Comparison of ENCODE assay signal across 1 cellular context in genomic region chr12:50924439-50925341, GRCh38.
TF ChIP-seq lines count a peak whose summit lies in the region.

No MANE protein-coding gene starts in this region.

TF ChIP-seq in HepG2, 621 proteins besides CTCF, POLR2A, EP300 and RAD21 (continued from another document and continues in another):
- TF ChIP-seq, protein P1, sequence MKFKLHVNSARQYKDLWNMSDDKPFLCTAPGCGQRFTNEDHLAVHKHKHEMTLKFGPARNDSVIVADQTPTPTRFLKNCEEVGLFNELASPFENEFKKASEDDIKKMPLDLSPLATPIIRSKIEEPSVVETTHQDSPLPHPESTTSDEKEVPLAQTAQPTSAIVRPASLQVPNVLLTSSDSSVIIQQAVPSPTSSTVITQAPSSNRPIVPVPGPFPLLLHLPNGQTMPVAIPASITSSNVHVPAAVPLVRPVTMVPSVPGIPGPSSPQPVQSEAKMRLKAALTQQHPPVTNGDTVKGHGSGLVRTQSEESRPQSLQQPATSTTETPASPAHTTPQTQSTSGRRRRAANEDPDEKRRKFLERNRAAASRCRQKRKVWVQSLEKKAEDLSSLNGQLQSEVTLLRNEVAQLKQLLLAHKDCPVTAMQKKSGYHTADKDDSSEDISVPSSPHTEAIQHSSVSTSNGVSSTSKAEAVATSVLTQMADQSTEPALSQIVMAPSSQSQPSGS (CRISPR knock-in tag; IDR thresholded peaks at IDR 0.05) = no peak
- TF ChIP-seq ZNF282 (IDR thresholded peaks at IDR 0.05; ENCODE audit: partially characterized antibody) = no peak
- no peak for TF ChIP-seq ZNF816 (CRISPR knock-in tag; IDR thresholded peaks at IDR 0.05; ENCODE audit: borderline replicate concordance)
- no peak for TF ChIP-seq ZEB1 (IDR thresholded peaks at IDR 0.05; ENCODE audit: insufficient replicate concordance, low read depth)
- no peak for TF ChIP-seq SRF (IDR thresholded peaks at IDR 0.05; ENCODE audit: low read depth, low read length)
- TF ChIP-seq, protein P2, sequence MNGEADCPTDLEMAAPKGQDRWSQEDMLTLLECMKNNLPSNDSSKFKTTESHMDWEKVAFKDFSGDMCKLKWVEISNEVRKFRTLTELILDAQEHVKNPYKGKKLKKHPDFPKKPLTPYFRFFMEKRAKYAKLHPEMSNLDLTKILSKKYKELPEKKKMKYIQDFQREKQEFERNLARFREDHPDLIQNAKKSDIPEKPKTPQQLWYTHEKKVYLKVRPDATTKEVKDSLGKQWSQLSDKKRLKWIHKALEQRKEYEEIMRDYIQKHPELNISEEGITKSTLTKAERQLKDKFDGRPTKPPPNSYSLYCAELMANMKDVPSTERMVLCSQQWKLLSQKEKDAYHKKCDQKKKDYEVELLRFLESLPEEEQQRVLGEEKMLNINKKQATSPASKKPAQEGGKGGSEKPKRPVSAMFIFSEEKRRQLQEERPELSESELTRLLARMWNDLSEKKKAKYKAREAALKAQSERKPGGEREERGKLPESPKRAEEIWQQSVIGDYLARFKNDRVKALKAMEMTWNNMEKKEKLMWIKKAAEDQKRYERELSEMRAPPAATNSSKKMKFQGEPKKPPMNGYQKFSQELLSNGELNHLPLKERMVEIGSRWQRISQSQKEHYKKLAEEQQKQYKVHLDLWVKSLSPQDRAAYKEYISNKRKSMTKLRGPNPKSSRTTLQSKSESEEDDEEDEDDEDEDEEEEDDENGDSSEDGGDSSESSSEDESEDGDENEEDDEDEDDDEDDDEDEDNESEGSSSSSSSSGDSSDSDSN (CRISPR knock-in tag; IDR thresholded peaks at IDR 0.05) = no peak
- no peak for TF ChIP-seq PRPF4 (IDR thresholded peaks at IDR 0.05; ENCODE audit: low read depth, low read length, poor library complexity, severe bottlenecking)
- no peak for TF ChIP-seq NCOA1 (CRISPR knock-in tag; IDR thresholded peaks at IDR 0.05)
- TF ChIP-seq ZFP91 (CRISPR knock-in tag; IDR thresholded peaks at IDR 0.05; ENCODE audit: borderline replicate concordance) = peak; percentile 90
- TF ChIP-seq GATAD2A (CRISPR knock-in tag; IDR thresholded peaks at IDR 0.05) = peak; percentile 20; the same call in 1 of the 2 replicates
- TF ChIP-seq ZBTB25 (CRISPR knock-in tag; IDR thresholded peaks at IDR 0.05) = peak; percentile 27; the same call in 1 of the 2 replicates
- TF ChIP-seq ZFX (CRISPR knock-in tag; IDR thresholded peaks at IDR 0.05; ENCODE audit: low read depth) = peak; percentile 27; the same call in 1 of the 2 replicates
- TF ChIP-seq KLF11 (CRISPR knock-in tag; IDR thresholded peaks at IDR 0.05) = 0 out of 2 replicates have a peak, but pooled peaks have one; percentile 60
- TF ChIP-seq, protein P3, sequence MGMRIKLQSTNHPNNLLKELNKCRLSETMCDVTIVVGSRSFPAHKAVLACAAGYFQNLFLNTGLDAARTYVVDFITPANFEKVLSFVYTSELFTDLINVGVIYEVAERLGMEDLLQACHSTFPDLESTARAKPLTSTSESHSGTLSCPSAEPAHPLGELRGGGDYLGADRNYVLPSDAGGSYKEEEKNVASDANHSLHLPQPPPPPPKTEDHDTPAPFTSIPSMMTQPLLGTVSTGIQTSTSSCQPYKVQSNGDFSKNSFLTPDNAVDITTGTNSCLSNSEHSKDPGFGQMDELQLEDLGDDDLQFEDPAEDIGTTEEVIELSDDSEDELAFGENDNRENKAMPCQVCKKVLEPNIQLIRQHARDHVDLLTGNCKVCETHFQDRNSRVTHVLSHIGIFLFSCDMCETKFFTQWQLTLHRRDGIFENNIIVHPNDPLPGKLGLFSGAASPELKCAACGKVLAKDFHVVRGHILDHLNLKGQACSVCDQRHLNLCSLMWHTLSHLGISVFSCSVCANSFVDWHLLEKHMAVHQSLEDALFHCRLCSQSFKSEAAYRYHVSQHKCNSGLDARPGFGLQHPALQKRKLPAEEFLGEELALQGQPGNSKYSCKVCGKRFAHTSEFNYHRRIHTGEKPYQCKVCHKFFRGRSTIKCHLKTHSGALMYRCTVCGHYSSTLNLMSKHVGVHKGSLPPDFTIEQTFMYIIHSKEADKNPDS (CRISPR knock-in tag; IDR thresholded peaks at IDR 0.05) = no peak
- no peak for TF ChIP-seq CBX1 (IDR thresholded peaks at IDR 0.05; ENCODE audit: low read depth)
- TF ChIP-seq RERE (CRISPR knock-in tag; IDR thresholded peaks at IDR 0.05; ENCODE audit: low read depth) = no peak
- 0 out of 2 replicates have a peak, but pooled peaks have one; percentile 9 for TF ChIP-seq PPARG (CRISPR knock-in tag; conservative IDR thresholded peaks at IDR 0.05)
- no peak for TF ChIP-seq PBX3 (CRISPR knock-in tag; IDR thresholded peaks at IDR 0.05; ENCODE audit: borderline replicate concordance)
- 0 out of 2 replicates have a peak, but pooled peaks have one; percentile 22 for TF ChIP-seq RBFOX2 (IDR thresholded peaks at IDR 0.05; ENCODE audit: low read depth, low read length)
- TF ChIP-seq ZNF263 (CRISPR knock-in tag; IDR thresholded peaks at IDR 0.05) = no peak
- TF ChIP-seq STAT5B (CRISPR knock-in tag; IDR thresholded peaks at IDR 0.05) = no peak
- TF ChIP-seq ZMAT3 (CRISPR knock-in tag; conservative IDR thresholded peaks at IDR 0.05) = no peak
- TF ChIP-seq, protein P4, sequence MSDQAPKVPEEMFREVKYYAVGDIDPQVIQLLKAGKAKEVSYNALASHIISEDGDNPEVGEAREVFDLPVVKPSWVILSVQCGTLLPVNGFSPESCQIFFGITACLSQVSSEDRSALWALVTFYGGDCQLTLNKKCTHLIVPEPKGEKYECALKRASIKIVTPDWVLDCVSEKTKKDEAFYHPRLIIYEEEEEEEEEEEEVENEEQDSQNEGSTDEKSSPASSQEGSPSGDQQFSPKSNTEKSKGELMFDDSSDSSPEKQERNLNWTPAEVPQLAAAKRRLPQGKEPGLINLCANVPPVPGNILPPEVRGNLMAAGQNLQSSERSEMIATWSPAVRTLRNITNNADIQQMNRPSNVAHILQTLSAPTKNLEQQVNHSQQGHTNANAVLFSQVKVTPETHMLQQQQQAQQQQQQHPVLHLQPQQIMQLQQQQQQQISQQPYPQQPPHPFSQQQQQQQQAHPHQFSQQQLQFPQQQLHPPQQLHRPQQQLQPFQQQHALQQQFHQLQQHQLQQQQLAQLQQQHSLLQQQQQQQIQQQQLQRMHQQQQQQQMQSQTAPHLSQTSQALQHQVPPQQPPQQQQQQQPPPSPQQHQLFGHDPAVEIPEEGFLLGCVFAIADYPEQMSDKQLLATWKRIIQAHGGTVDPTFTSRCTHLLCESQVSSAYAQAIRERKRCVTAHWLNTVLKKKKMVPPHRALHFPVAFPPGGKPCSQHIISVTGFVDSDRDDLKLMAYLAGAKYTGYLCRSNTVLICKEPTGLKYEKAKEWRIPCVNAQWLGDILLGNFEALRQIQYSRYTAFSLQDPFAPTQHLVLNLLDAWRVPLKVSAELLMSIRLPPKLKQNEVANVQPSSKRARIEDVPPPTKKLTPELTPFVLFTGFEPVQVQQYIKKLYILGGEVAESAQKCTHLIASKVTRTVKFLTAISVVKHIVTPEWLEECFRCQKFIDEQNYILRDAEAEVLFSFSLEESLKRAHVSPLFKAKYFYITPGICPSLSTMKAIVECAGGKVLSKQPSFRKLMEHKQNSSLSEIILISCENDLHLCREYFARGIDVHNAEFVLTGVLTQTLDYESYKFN (CRISPR knock-in tag; conservative IDR thresholded peaks at IDR 0.05) = peak; percentile 55
- TF ChIP-seq CBX2 (IDR thresholded peaks at IDR 0.05; ENCODE audit: low read depth, low read length) = no peak
- no peak for TF ChIP-seq CBX2 (CRISPR knock-in tag; IDR thresholded peaks at IDR 0.05; ENCODE audit: low read depth)
- TF ChIP-seq ZNF737 (CRISPR knock-in tag; IDR thresholded peaks at IDR 0.05; ENCODE audit: borderline replicate concordance) = no peak
- 0 out of 2 replicates have a peak, but pooled peaks have one; percentile 28 for TF ChIP-seq NR2F2 (IDR thresholded peaks at IDR 0.05; ENCODE audit: borderline replicate concordance, low read depth)
- TF ChIP-seq IKZF5 (CRISPR knock-in tag; IDR thresholded peaks at IDR 0.05) = no peak
- no peak for TF ChIP-seq DNMT3B (CRISPR knock-in tag; conservative IDR thresholded peaks at IDR 0.05)
- TF ChIP-seq FOXO1 (CRISPR knock-in tag; IDR thresholded peaks at IDR 0.05) = no peak
- no peak for TF ChIP-seq ZNF710 (CRISPR knock-in tag; IDR thresholded peaks at IDR 0.05; ENCODE audit: borderline replicate concordance)
- TF ChIP-seq KLF13 (CRISPR knock-in tag; IDR thresholded peaks at IDR 0.05) = no peak
- TF ChIP-seq CENPX (CRISPR knock-in tag; IDR thresholded peaks at IDR 0.05) = no peak
- TF ChIP-seq SNAPC5 (CRISPR knock-in tag; IDR thresholded peaks at IDR 0.05; ENCODE audit: borderline replicate concordance) = no peak
- no peak for TF ChIP-seq SSRP1 (CRISPR knock-in tag; IDR thresholded peaks at IDR 0.05)
